Comparison of ENCODE assay signal across 1 cellular context in the genomic region with DNA sequence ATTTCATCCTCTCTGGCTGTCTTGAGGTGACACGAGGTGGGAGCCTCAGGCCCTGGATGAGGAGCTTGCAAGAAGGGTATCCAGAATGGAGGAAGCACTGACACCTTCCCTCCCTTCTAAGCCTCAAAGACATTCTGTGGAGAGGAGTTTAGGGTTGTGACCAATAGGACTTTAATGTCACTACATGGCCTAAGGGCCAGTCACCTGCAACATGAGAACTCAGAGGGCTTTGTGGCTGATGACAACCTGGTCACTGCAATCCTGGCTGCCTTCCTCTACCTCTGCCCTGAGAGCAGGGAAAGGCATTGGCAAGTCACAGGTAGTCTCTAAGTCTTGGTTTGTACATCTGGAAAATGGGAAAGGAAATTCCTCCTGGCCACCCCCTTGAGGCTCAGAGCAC.
TF ChIP-seq lines count a peak whose summit lies in the region.

No MANE protein-coding gene starts in this region.

TF ChIP-seq in IMR-90, 13 proteins besides CTCF, POLR2A, EP300 and RAD21 (continued from another document):
- TF ChIP-seq, protein P1, sequence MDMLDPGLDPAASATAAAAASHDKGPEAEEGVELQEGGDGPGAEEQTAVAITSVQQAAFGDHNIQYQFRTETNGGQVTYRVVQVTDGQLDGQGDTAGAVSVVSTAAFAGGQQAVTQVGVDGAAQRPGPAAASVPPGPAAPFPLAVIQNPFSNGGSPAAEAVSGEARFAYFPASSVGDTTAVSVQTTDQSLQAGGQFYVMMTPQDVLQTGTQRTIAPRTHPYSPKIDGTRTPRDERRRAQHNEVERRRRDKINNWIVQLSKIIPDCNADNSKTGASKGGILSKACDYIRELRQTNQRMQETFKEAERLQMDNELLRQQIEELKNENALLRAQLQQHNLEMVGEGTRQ (IDR thresholded peaks at IDR 0.05; ENCODE audit: low read depth, low read length): no peak
